Comparison of ENCODE assay signal across 8 cellular contexts in genomic region chr3:150184426-150185071, GRCh38.
DNase-seq lines count a peak whose midpoint lies in the region; ATAC-seq and TF ChIP-seq lines count a peak whose summit lies in the region.
"Had no signal": no experiment of that assay in that cellular context is flagged by ENCODE, and none has a peak within 500 bp of the region (broad histone marks: within the 10 kb centered on the region; RNA-seq: fewer than 3 reads in every experiment).

No MANE protein-coding gene starts in this region.

- peaks cover 5 to 15% of the 10 kb centered on the region in 2 experiments; a peak in 3 of 4 replicates for H3K4me1 ChIP-seq in HCT116 (ENCODE audit: control insufficient read depth in 1 of 2, insufficient read depth in 2 of 2, low read length in 2 of 2)
- peaks cover 18% of the 10 kb centered on the region for H3K4me1 ChIP-seq in PC-9 (replicated peaks; ENCODE audit: insufficient read depth)
- H3K4me1 ChIP-seq in foreskin keratinocyte: no peaks in the 10 kb centered on the region
- H3K4me1 ChIP-seq in testis: peaks cover 4% of the 10 kb centered on the region
- H3K4me1 ChIP-seq: uterus had no signal

- RAD21 ChIA-PET in HCT116 (lab: Charles Lee; ENCODE audit: low non-redundant PET in 1 of 2, low total read pairs in 2 of 2, uncharacterized antibody in 2 of 2, unreplicated experiment in 2 of 2): interaction anchor here (0.7 to 1.1 kb wide), 3 partner anchors 214 to 218 kb away, joined by 4 read pairs; partner anchors contain the start of gene PFN2 (in 1 of the 2)

- H3F3A ChIP-seq in PC-9 (ENCODE audit: insufficient read depth, low read depth): peaks cover 14% of the 10 kb centered on the region

- H3K4me3 ChIP-seq in HCT116 (replicated peaks in 1 of 2; ENCODE audit: low read depth in 1 of 2, low read length in 2 of 2): peak overlapping the region; percentile 29 to 50
- H3K4me3 ChIP-seq in PC-9: peak overlapping the region; percentile 54
- peak overlapping the region; percentile 29 to 46 for H3K4me3 ChIP-seq in testis

- ATAC-seq in HCT116 (peak; percentile 43), foreskin keratinocyte (peak; percentile 37), GM19467 (IDR thresholded peaks at IDR 0.05; ENCODE audit: unreplicated experiment) (no peak), HG03159 (IDR thresholded peaks at IDR 0.05; ENCODE audit: unreplicated experiment) (no peak)

- H3K27me3 ChIP-seq in HCT116 (ENCODE audit: insufficient read depth, low read length) (no peaks in the 10 kb centered on the region), PC-9 (ENCODE audit: insufficient read depth, low read depth) (no peaks in the 10 kb centered on the region), foreskin keratinocyte (no peaks in the 10 kb centered on the region), testis (no peaks in the 10 kb centered on the region)
- H3K27me3 ChIP-seq: uterus had no signal

- intact Hi-C loops in HCT116 (cut with micrococcal nuclease) (loop anchor here (1.0 to 2.0 kb wide), 2 partner anchors 217 to 248 kb away; no protein-coding TSS in a partner anchor), PC-9 (cut with micrococcal nuclease; ENCODE audit: unreplicated experiment) (loop anchor here (1.0 to 10.0 kb wide), 4 partner anchors 32 to 670 kb away; no protein-coding TSS in a partner anchor), testis (cut with DNase I; ENCODE audit: low total_unique reads) (loop anchor here (10.0 kb wide), 1 partner anchor 210 kb away; the partner anchor contains the start of gene PFN2)

- CTCF ChIA-PET in HCT116 (lab: Charles Lee) (interaction anchor here (0.6 to 3.0 kb wide), 21 partner anchors 9 to 419 kb away, joined by 3 to 47 read pairs (median 4); partner anchors contain the start of gene PFN2), PC-9 (lab: Charles Lee) (interaction anchor here (0.5 to 2.4 kb wide), 12 partner anchors 32 to 377 kb away, joined by 3 to 26 read pairs (median 4); no protein-coding TSS in a partner anchor)

- H3K36me3 ChIP-seq in HCT116 (ENCODE audit: control insufficient read depth in 1 of 2, insufficient read depth in 2 of 2, low read length in 2 of 2): no peaks in the 10 kb centered on the region
- H3K36me3 ChIP-seq in PC-9 (ENCODE audit: low read depth): no peaks in the 10 kb centered on the region
- no peaks in the 10 kb centered on the region for H3K36me3 ChIP-seq in testis (ENCODE audit: low read depth, missing control alignments)
- H3K36me3 ChIP-seq: uterus had no signal

- POLR2A ChIA-PET in HCT116 (lab: Charles Lee): interaction anchor here (1.0 to 1.4 kb wide), 2 partner anchors 215 to 217 kb away, joined by 4 to 5 read pairs; no protein-coding TSS in a partner anchor
- POLR2A ChIA-PET in PC-9 (lab: Charles Lee; ENCODE audit: unreplicated experiment): interaction anchor here (0.6 to 0.7 kb wide), 4 partner anchors 15 to 214 kb away, joined by 5 to 15 read pairs (median 8); partner anchors contain the start of gene PFN2

- DNase-seq in HCT116 (ENCODE audit: low read depth, low spot score) (no peak), PC-9 (peak in 1 of 2 experiments; percentile 73), foreskin keratinocyte (peak in 1 of 2 donors; percentile 4), testis (no peak), NCI-H748 (lab: John Stamatoyannopoulos, UW; ENCODE audit: unreplicated experiment) (no peak)

- no peak for TF ChIP-seq RAD21 in HCT116 (IDR thresholded peaks at IDR 0.05; ENCODE audit: low read depth)

- TF ChIP-seq CTCF in HCT116 (IDR thresholded peaks at IDR 0.05 in 2 of 3, conservative IDR thresholded peaks at IDR 0.05 in 1 of 3; ENCODE audit: borderline replicate concordance in 1 of 3, insufficient read depth in 1 of 3, low read depth in 2 of 3, low read length in 2 of 3) (no peak), PC-9 (conservative IDR thresholded peaks at IDR 0.05) (peak; percentile 37; the same call in 1 of the 2 replicates), foreskin keratinocyte (conservative IDR thresholded peaks at IDR 0.05) (no peak), testis (IDR thresholded peaks at IDR 0.05) (no peak)

- H3K9ac ChIP-seq in HCT116 (ENCODE audit: low read length): no peak overlapping the region

- 3 to 4% methylated on average over 8 of the region's 8 CpGs for WGBS in testis, 2 donors

- H4K20me1 ChIP-seq in HCT116 (ENCODE audit: insufficient read depth) (no peaks in the 10 kb centered on the region), PC-9 (ENCODE audit: insufficient read depth) (no peaks in the 10 kb centered on the region)

- H2AFZ ChIP-seq in HCT116 (ENCODE audit: low read depth, low read length, poor library complexity, severe bottlenecking) (peak overlapping the region; percentile 90), PC-9 (peak overlapping the region; percentile 73)

- no peak for TF ChIP-seq POLR2A in HCT116 (IDR thresholded peaks at IDR 0.05; ENCODE audit: borderline replicate concordance, extremely low read depth, insufficient read depth, insufficient read length)
- TF ChIP-seq POLR2A in testis (IDR thresholded peaks at IDR 0.05): no peak

- H3K9me3 ChIP-seq in HCT116 (ENCODE audit: control insufficient read depth in 1 of 2, insufficient read depth in 1 of 2, low read depth in 1 of 2, low read length in 2 of 2) (no peaks in the 10 kb centered on the region), PC-9 (ENCODE audit: insufficient read depth, low read depth) (0 out of 2 replicates have a peak, but pooled peaks cover 4% of the 10 kb centered on the region), testis (no peaks in the 10 kb centered on the region)
- H3K9me3 ChIP-seq: uterus had no signal

- H3K79me2 ChIP-seq in HCT116 (ENCODE audit: insufficient read depth, low read length): no peaks in the 10 kb centered on the region
- H3K79me2 ChIP-seq in PC-9 (ENCODE audit: low read depth): no peaks in the 10 kb centered on the region

- no peaks in the 10 kb centered on the region for H3K9me2 ChIP-seq in HCT116 (ENCODE audit: insufficient read depth)
- H3K9me2 ChIP-seq in PC-9 (ENCODE audit: insufficient read depth): no peaks in the 10 kb centered on the region

- BruUV-seq in HCT116 (replicated peaks; lab: Mats Ljungman, UMichigan) (no TSS peak), PC-9 (replicated peaks; lab: Mats Ljungman, UMichigan) (no TSS peak)

- no peak overlapping the region for H3K27ac ChIP-seq in HCT116 (ENCODE audit: low read depth, low read length)
- H3K27ac ChIP-seq in PC-9: 0 out of 2 replicates have a peak overlapping the region, but pooled peaks have one; percentile 17
- H3K27ac ChIP-seq in foreskin keratinocyte: no peak overlapping the region
- no peak overlapping the region for H3K27ac ChIP-seq in testis

- H3K4me2 ChIP-seq in HCT116 (ENCODE audit: low read length): peak overlapping the region; percentile 79
- H3K4me2 ChIP-seq in PC-9: peak overlapping the region; percentile 89

TF ChIP-seq in HCT116, 20 proteins besides CTCF, POLR2A, EP300 and RAD21 (continues in another document):
- TF ChIP-seq ZNF274 (IDR thresholded peaks at IDR 0.05; ENCODE audit: low read depth, low read length): no peak
- no peak for TF ChIP-seq ATF3 (IDR thresholded peaks at IDR 0.05)
- TF ChIP-seq SRF (IDR thresholded peaks at IDR 0.05; ENCODE audit: low read depth): no peak
- TF ChIP-seq, protein P1, sequence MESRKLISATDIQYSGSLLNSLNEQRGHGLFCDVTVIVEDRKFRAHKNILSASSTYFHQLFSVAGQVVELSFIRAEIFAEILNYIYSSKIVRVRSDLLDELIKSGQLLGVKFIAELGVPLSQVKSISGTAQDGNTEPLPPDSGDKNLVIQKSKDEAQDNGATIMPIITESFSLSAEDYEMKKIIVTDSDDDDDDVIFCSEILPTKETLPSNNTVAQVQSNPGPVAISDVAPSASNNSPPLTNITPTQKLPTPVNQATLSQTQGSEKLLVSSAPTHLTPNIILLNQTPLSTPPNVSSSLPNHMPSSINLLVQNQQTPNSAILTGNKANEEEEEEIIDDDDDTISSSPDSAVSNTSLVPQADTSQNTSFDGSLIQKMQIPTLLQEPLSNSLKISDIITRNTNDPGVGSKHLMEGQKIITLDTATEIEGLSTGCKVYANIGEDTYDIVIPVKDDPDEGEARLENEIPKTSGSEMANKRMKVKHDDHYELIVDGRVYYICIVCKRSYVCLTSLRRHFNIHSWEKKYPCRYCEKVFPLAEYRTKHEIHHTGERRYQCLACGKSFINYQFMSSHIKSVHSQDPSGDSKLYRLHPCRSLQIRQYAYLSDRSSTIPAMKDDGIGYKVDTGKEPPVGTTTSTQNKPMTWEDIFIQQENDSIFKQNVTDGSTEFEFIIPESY (IDR thresholded peaks at IDR 0.05; ENCODE audit: extremely low read depth, insufficient replicate concordance, low read length): no peak
- no peak for TF ChIP-seq ZFX (IDR thresholded peaks at IDR 0.05)
- TF ChIP-seq YY1 (IDR thresholded peaks at IDR 0.05; ENCODE audit: extremely low read depth, insufficient replicate concordance, low read depth, low read length): no peak
- TF ChIP-seq ELF1 (IDR thresholded peaks at IDR 0.05; ENCODE audit: borderline replicate concordance, low read depth): no peak
- TF ChIP-seq SP1 (IDR thresholded peaks at IDR 0.05; ENCODE audit: low read depth): no peak
- TF ChIP-seq EZH2phosphoT487 (IDR thresholded peaks at IDR 0.05; ENCODE audit: borderline replicate concordance): no peak

Comparison
In these comparisons a context has a peak if more than half of its experiments do, and no peak if none do; other contexts are left out.
1. ATAC-seq: peak in HCT116 (single experiment) and foreskin keratinocyte (single experiment); none in GM19467 (single experiment) and HG03159 (single experiment).
2. Peak in every context shown above with its lines, with median percentiles within 50 percentile points of each other: H3K4me3 ChIP-seq.